In genomic region chr12:116354534-116354933, GRCh38 we compare ENCODE assay signal across 2 cellular contexts.
TF ChIP-seq lines count a peak whose summit lies in the region.

No MANE protein-coding gene starts in this region.

TF ChIP-seq in IMR-90, 13 proteins besides CTCF, POLR2A, EP300 and RAD21:
- TF ChIP-seq SMC3 (IDR thresholded peaks at IDR 0.05; ENCODE audit: low read depth, low read length) (no peak), RFX5 (IDR thresholded peaks at IDR 0.05; ENCODE audit: low read depth, low read length) (no peak), USF2 (IDR thresholded peaks at IDR 0.05; ENCODE audit: low read depth, low read length) (no peak), RCOR1 (IDR thresholded peaks at IDR 0.05; ENCODE audit: insufficient replicate concordance, low read length) (no peak), MXI1 (IDR thresholded peaks at IDR 0.05; ENCODE audit: borderline replicate concordance, low read depth, low read length) (no peak), BHLHE40 (IDR thresholded peaks at IDR 0.05; ENCODE audit: low read depth, low read length) (no peak), MAFK (IDR thresholded peaks at IDR 0.05; ENCODE audit: low read depth, low read length) (no peak), ELK1 (IDR thresholded peaks at IDR 0.05; ENCODE audit: borderline replicate concordance, low read depth, low read length) (no peak), MAZ (IDR thresholded peaks at IDR 0.05; ENCODE audit: borderline replicate concordance, low read depth, low read length) (no peak), NFE2L2 (IDR thresholded peaks at IDR 0.05; ENCODE audit: low read depth, low read length) (no peak)
TF ChIP-seq in IMR-90: peak in this region for 0.

TF ChIP-seq in K562, 482 proteins besides CTCF, POLR2A, EP300 and RAD21:
- TF ChIP-seq PKNOX1 (IDR thresholded peaks at IDR 0.05) (peak; percentile 25; the same call in 1 of the 2 replicates), REST (CRISPR knock-in tag; IDR thresholded peaks at IDR 0.05; ENCODE audit: low read depth) (no peak), MIER1 (IDR thresholded peaks at IDR 0.05; ENCODE audit: low read depth) (no peak), NR1H2 (CRISPR knock-in tag; IDR thresholded peaks at IDR 0.05) (no peak), JUNB (CRISPR knock-in tag; conservative IDR thresholded peaks at IDR 0.05) (no peak), NCOR1 (IDR thresholded peaks at IDR 0.05) (no peak)
TF ChIP-seq in K562: peak in this region for 1.
